In genomic region chr7:41709621-41710020, GRCh38 we compare ENCODE assay signal across 14 cellular contexts. TPM values are rescaled to one million over a fixed set of nuclear protein-coding genes. Genes with fewer than 3 reads are reported as not detected.
DNase-seq lines count a peak whose midpoint lies in the region; TF ChIP-seq lines count a peak whose summit lies in the region.
"Had no signal": no experiment of that assay in that cellular context is flagged by ENCODE, and none has a peak within 500 bp of the region (broad histone marks: within the 10 kb centered on the region; RNA-seq: fewer than 3 reads in every experiment).

No MANE protein-coding gene starts in this region.

- H3K9me3 Mint-ChIP-seq in MCF 10A (ENCODE audit: unreplicated experiment), result no peaks in the 10 kb centered on the region
- H3K9me3 Mint-ChIP-seq: natural killer cell treated with Interleukin-12 subunit alpha and Interleukin-12 subunit beta and Interleukin-15 and Interleukin-18, amount 100 ng/mL, for 72 hours had no signal

- H3K4me1 ChIP-seq in breast epithelium (peaks cover 0 to 3% of the 10 kb centered on the region in 2 donors), A673 (ENCODE audit: insufficient read depth, low read length, poor library complexity, severe bottlenecking) (peaks cover 6% of the 10 kb centered on the region)

- BruUV-seq in MCF 10A (replicated peaks; lab: Mats Ljungman, UMichigan) (no TSS peak), A673 (replicated peaks; lab: Mats Ljungman, UMichigan) (no TSS peak)

- H3K4me3 ChIP-seq in breast epithelium, result no peak overlapping the region
- H3K4me3 ChIP-seq in fibroblast of pulmonary artery (replicated peaks; ENCODE audit: low read depth, low read length), result no peak overlapping the region
- H3K4me3 ChIP-seq in A673 (ENCODE audit: low read depth, low read length, poor library complexity, severe bottlenecking), result no peak overlapping the region
- H3K4me3 ChIP-seq: gastrocnemius medialis, upper lobe of right lung had no signal

- CTCF ChIA-PET in MCF 10A (lab: Yijun Ruan, JAX) (interaction anchor here (0.6 to 3.3 kb wide), 9 partner anchors 13 to 1620 kb away, joined by 3 to 29 read pairs (median 4); no protein-coding TSS in a partner anchor), A673 (lab: Charles Lee) (no interaction called here)

- H3K36me3 ChIP-seq in breast epithelium, result no peaks in the 10 kb centered on the region
- H3K36me3 ChIP-seq in A673 (ENCODE audit: insufficient read depth, low read length, poor library complexity, severe bottlenecking), result no peaks in the 10 kb centered on the region
- H3K36me3 ChIP-seq: gastrocnemius medialis, upper lobe of right lung had no signal

- H3K27ac ChIP-seq in breast epithelium (no peak overlapping the region), A673 (ENCODE audit: low read depth, low read length, poor library complexity, severe bottlenecking) (no peak overlapping the region)
- H3K27ac ChIP-seq: gastrocnemius medialis, HL-60, upper lobe of right lung had no signal

- POLR2A ChIA-PET in MCF 10A (lab: Yijun Ruan, JAX), result no interaction called here
- POLR2A ChIA-PET in A673 (lab: Charles Lee; ENCODE audit: low non-redundant PET), result no interaction called here

- H3K27me3 ChIP-seq in breast epithelium (no peaks in the 10 kb centered on the region), A673 (replicated peaks; ENCODE audit: insufficient read depth, low read depth, low read length, poor library complexity) (no peaks in the 10 kb centered on the region)
- H3K27me3 ChIP-seq: upper lobe of right lung had no signal

- no peak overlapping the region for H3K4me3 Mint-ChIP-seq in MCF 10A (ENCODE audit: unreplicated experiment)
- H3K4me3 Mint-ChIP-seq: activated CD4-positive, alpha-beta T cell treated with anti-CD3 and anti-CD28 coated beads, Interleukin-2, amount 10 ng/mL, durations not matched to agents 24 days and 14 days; natural killer cell treated with Interleukin-12 subunit alpha and Interleukin-12 subunit beta and Interleukin-15 and Interleukin-18, amount 100 ng/mL, for 72 hours had no signal

- intact Hi-C loops in MCF 10A (cut with micrococcal nuclease) (no loop called here), breast epithelium (cut with DNase I; ENCODE audit: low total_unique reads) (no loop called here), A673 (cut with micrococcal nuclease; ENCODE audit: unreplicated experiment) (loop anchor here (5.0 to 10.0 kb wide), 3 partner anchors 347 to 1477 kb away; no protein-coding TSS in a partner anchor)

- no peaks in the 10 kb centered on the region for H3K9me3 ChIP-seq in breast epithelium
- H3K9me3 ChIP-seq in A673 (ENCODE audit: low read depth, low read length, poor library complexity, severe bottlenecking), result no peaks in the 10 kb centered on the region
- H3K9me3 ChIP-seq: gastrocnemius medialis, upper lobe of right lung had no signal

- H3K27ac Mint-ChIP-seq in MCF 10A (ENCODE audit: low read depth, unreplicated experiment), result no peak overlapping the region
- H3K27ac Mint-ChIP-seq: activated CD4-positive, alpha-beta T cell treated with anti-CD3 and anti-CD28 coated beads, Interleukin-2, amount 10 ng/mL, durations not matched to agents 24 days and 14 days; natural killer cell treated with Interleukin-12 subunit alpha and Interleukin-12 subunit beta and Interleukin-15 and Interleukin-18, amount 100 ng/mL, for 72 hours had no signal

- TF ChIP-seq CTCF in MCF 10A (IDR thresholded peaks at IDR 0.05; ENCODE audit: unreplicated experiment) (no peak), breast epithelium (IDR thresholded peaks at IDR 0.05) (no peak), fibroblast of pulmonary artery (IDR thresholded peaks at IDR 0.05; ENCODE audit: low read length, missing control alignments) (no peak), A673 (conservative IDR thresholded peaks at IDR 0.05; ENCODE audit: low read depth, low read length) (no peak)

- DNase-seq in MCF 10A (ENCODE audit: unreplicated experiment), result peak; percentile 16
- DNase-seq in breast epithelium (ENCODE audit: low spot score in 2 of 2), result no peak
- peak; percentile 26 for DNase-seq in SW480 (ENCODE audit: low spot score)
- peak; percentile 91 for DNase-seq in fibroblast of pulmonary artery (ENCODE audit: low read depth)
- no peak for DNase-seq in NOMO-1 treated with dmso at 0.1 percent for 144 hours (lab: John Stamatoyannopoulos, UW; ENCODE audit: unreplicated experiment)
- DNase-seq in activated gamma-delta T cell (lab: John Stamatoyannopoulos, UW), result no peak
- no peak for DNase-seq in SK-N-DZ (ENCODE audit: low spot score)
- DNase-seq in A673 (ENCODE audit: low spot score), result no peak
- DNase-seq: activated CD4-positive, alpha-beta T cell treated with anti-CD3 and anti-CD28 coated beads, Interleukin-2, amount 10 ng/mL, durations not matched to agents 24 days and 14 days; gastrocnemius medialis; NCI-H1048; upper lobe of right lung had no signal

- H3K36me3 Mint-ChIP-seq in MCF 10A (ENCODE audit: insufficient read depth, unreplicated experiment), result no peaks in the 10 kb centered on the region
- H3K36me3 Mint-ChIP-seq: natural killer cell treated with Interleukin-12 subunit alpha and Interleukin-12 subunit beta and Interleukin-15 and Interleukin-18, amount 100 ng/mL, for 72 hours had no signal

- no peak for TF ChIP-seq POLR2A in breast epithelium (IDR thresholded peaks at IDR 0.05)

- no peaks in the 10 kb centered on the region for H3K27me3 Mint-ChIP-seq in MCF 10A (ENCODE audit: insufficient read depth, unreplicated experiment)

- no peaks in the 10 kb centered on the region for H3K4me1 Mint-ChIP-seq in MCF 10A (ENCODE audit: insufficient read depth, unreplicated experiment)

RNA-seq across cellular contexts. Expression of gene INHBA, which starts 6.7 kb away (rescaled TPM):
- total RNA-seq in MCF 10A (2022) (10.0 and 14.3 TPM in 2 replicates), breast epithelium (1 to 10 TPM in 1 of 3 donors, under 1 TPM in 2; 0.59 to 2.0 (median 0.64) TPM), A673 (2021) (1.7 and 2.4 TPM in 2 replicates)
- not detected in 2 replicates for polyA plus RNA-seq in SK-N-DZ (2014; cell fraction: cytosol; rRNA removed)
- not detected in 2 replicates for polyA plus RNA-seq in SK-N-DZ (2014; cell fraction: nucleus; rRNA removed)

Comparison
In these comparisons a context has a peak if more than half of its experiments do, and no peak if none do; other contexts are left out.
1. DNase-seq: peak in MCF 10A (single experiment), SW480 (single experiment) and fibroblast of pulmonary artery (single experiment); none in breast epithelium (0 of 2), NOMO-1 treated with dmso at 0.1 percent for 144 hours (single experiment), activated gamma-delta T cell (single experiment), SK-N-DZ (single experiment) and A673 (single experiment).